Comparison of ENCODE assay signal across 8 cellular contexts in the genomic region with DNA sequence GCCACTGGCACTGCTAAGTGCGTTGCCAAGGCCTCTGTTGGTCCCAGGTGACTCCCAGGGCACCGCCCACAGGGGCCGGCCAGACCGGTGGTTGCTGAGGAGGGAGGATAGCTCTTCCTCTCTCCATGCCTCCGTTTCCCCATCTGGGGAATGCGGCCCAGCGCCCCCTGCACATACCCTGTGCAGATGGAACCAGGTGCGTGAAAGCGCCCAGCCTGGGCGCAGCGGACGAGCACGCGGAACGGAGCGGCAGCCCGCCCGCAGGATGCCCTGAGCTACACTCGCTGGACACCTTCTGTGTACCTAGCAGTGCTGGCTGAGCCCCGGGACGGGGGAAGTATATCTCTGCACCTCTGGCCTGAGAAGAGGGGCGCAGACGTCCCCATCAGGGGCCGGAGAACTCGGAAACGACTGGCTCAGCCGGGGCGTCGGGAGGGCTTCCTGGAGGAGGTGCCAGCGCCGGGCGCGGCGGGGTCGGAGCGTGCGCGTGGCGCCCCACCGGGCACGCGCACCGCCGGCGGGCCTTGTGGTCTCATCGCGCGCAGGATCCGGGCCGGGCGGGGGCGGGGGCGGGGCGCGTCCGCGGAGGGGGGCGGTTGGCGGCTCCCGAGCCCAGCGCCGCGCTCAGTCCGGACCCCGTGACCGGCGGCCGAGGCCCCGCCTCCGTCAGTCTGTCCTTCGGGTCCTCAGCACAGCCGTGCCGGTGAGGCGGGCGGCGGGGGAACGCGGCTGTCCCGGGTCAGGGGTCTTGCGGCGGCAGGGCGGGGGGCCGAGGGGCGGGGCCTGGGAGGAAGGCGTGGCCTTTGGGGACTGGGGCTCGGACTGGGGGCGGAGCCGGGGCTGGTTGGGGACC. TPM values are rescaled to one million over a fixed set of nuclear protein-coding genes. Genes with fewer than 3 reads are reported as not detected.
DNase-seq lines count a peak whose midpoint lies in the region; ATAC-seq and FAIRE-seq lines count a peak whose summit lies in the region.

A gene (minus strand): TSS at position 6 of the 853 bp plus-strand sequence. CDS start 76 bp downstream, outside the sequence.
A gene with protein sequence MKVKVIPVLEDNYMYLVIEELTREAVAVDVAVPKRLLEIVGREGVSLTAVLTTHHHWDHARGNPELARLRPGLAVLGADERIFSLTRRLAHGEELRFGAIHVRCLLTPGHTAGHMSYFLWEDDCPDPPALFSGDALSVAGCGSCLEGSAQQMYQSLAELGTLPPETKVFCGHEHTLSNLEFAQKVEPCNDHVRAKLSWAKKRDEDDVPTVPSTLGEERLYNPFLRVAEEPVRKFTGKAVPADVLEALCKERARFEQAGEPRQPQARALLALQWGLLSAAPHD (plus strand): TSS at position 669 of the 853 bp plus-strand sequence. CDS start 404 bp downstream, outside the sequence.

- FAIRE-seq in HTR-8/SVneo (lab: Jason Lieb, UNC): peak; percentile 51

- DNase-seq in EH (ENCODE audit: low read depth) (peak; percentile 58), HTR-8/SVneo (ENCODE audit: insufficient read length, low spot score) (no peak), UCSD-AML1 (lab: John Stamatoyannopoulos, UW; ENCODE audit: unreplicated experiment) (peak; percentile 65), caudate nucleus (lab: John Stamatoyannopoulos, UW) (peak in 40 of 61 donors; percentile 22 to 75 (median 54)), left colon (peak; percentile 50 to 73)
- peak; percentile 44 to 47 for DNase-seq in stimulated activated CD4-positive, alpha-beta T cell treated with anti-CD3 and anti-CD28 coated beads, Interleukin-2, amount 100 ng/mL, for 48 hours

- intact Hi-C loops in left colon (cut with DNase I, micrococcal nuclease): no loop called here

- H3K27ac ChIP-seq in caudate nucleus (ENCODE audit: low read depth, low read length): peak within 1 kb of the TSS; percentile 36

- ATAC-seq in left colon: peak; percentile 19
- ATAC-seq in HG02763 (IDR thresholded peaks at IDR 0.05; ENCODE audit: unreplicated experiment): no peak
- no peak for ATAC-seq in GM18520 (IDR thresholded peaks at IDR 0.05; ENCODE audit: unreplicated experiment)

RNA-seq across cellular contexts. Expression of the first gene that starts in this region (rescaled TPM):
- total RNA-seq in left colon: under 1 TPM; 0.75 to 0.95 TPM

RNA-seq across cellular contexts. Expression of the second gene that starts in this region (rescaled TPM):
- 1 to 10 TPM; 2.0 to 3.3 TPM for total RNA-seq in left colon
